26 cellular contexts compared by ENCODE assay signal in the genomic region with DNA sequence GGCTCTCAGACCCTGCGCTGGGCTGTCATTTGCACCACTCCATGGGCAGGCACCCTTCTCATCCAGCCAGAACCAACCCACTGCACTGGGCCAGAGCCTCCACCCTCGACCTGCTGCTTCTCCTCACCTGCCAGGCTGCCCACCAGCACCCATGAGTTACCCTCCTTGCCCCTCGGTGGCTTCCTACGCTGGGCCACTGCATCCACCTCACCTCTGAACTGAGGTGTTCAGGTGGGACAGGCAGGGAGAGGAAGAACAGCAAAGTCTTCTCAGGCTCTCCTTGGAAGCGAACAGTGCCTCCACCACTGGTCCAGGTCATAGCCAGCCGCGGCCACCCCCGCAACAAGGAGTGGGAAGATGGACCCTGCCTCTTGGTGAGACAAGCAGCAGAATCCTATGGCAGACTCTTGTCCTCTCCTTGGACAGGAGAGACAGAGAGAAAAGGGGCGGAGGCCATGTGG. TPM values are rescaled to one million over a fixed set of nuclear protein-coding genes. Genes with fewer than 3 reads are reported as not detected.
"Had no signal": no experiment of that assay in that cellular context is flagged by ENCODE, and none has a peak within 500 bp of the region (broad histone marks: within the 10 kb centered on the region; RNA-seq: fewer than 3 reads in every experiment).

No MANE protein-coding gene starts in this region.

- H3K4me3 Mint-ChIP-seq: activated naive CD4-positive, alpha-beta T cell treated with anti-CD3 and anti-CD28 coated beads, Interleukin-2, amount 10 ng/mL, durations not matched to agents 7 days and 5 days; activated naive CD8-positive, alpha-beta T cell treated with anti-CD3 and anti-CD28 coated beads, Interleukin-2, amount 50 U/mL, for 24 hours; mesothelial cell of epicardium; naive thymus-derived CD4-positive, alpha-beta T cell had no signal

- H3K27ac ChIP-seq: colonic mucosa, epithelial cell of prostate, esophagus squamous epithelium, testis, transverse colon had no signal

- FAIRE-seq: bronchial epithelial cell, endometrium, islet of Langerhans, urothelium cell line had no signal

- H3K9me3 ChIP-seq: colonic mucosa, testis had no signal

- H3K27ac Mint-ChIP-seq: activated naive CD4-positive, alpha-beta T cell treated with anti-CD3 and anti-CD28 coated beads, Interleukin-2, amount 10 ng/mL, durations not matched to agents 7 days and 5 days; activated naive CD8-positive, alpha-beta T cell treated with anti-CD3 and anti-CD28 coated beads, Interleukin-2, amount 50 U/mL, for 24 hours; mesothelial cell of epicardium had no signal

- H3K4me1 ChIP-seq: colonic mucosa, esophagus squamous epithelium, testis, transverse colon had no signal

- ATAC-seq: activated naive CD8-positive, alpha-beta T cell treated with anti-CD3 and anti-CD28 coated beads, Interleukin-2, amount 50 U/mL, for 24 hours; naive thymus-derived CD4-positive, alpha-beta T cell had no signal

- H3K36me3 ChIP-seq: colonic mucosa, esophagus squamous epithelium, transverse colon had no signal

- H3K4me3 ChIP-seq: colonic mucosa, esophagus squamous epithelium, testis, transverse colon had no signal

- H3K27me3 ChIP-seq: colonic mucosa, testis had no signal

- H3K27me3 Mint-ChIP-seq: activated naive CD4-positive, alpha-beta T cell treated with anti-CD3 and anti-CD28 coated beads, Interleukin-2, amount 10 ng/mL, durations not matched to agents 7 days and 5 days; activated naive CD8-positive, alpha-beta T cell treated with anti-CD3 and anti-CD28 coated beads, Interleukin-2, amount 50 U/mL, for 24 hours had no signal

- H3K4me1 Mint-ChIP-seq: activated naive CD4-positive, alpha-beta T cell treated with anti-CD3 and anti-CD28 coated beads, Interleukin-2, amount 10 ng/mL, durations not matched to agents 7 days and 5 days; activated naive CD8-positive, alpha-beta T cell treated with anti-CD3 and anti-CD28 coated beads, Interleukin-2, amount 50 U/mL, for 24 hours had no signal

- DNase-seq: activated CD4-positive, alpha-beta T cell treated with anti-CD3 and anti-CD28 coated beads for 4 hours; activated CD4-positive, alpha-beta T cell treated with anti-CD3 and anti-CD28 coated beads, Interleukin-2, amount 50 U/mL, for 48 hours; activated CD8-positive, alpha-beta memory T cell treated with anti-CD3 and anti-CD28 coated beads for 24 hours; activated gamma-delta T cell; activated naive CD8-positive, alpha-beta T cell treated with anti-CD3 and anti-CD28 coated beads, Interleukin-2, amount 50 U/mL, for 24 hours; amygdala; colonic mucosa; effector CD8-positive, alpha-beta T cell; esophagus squamous epithelium; foreskin melanocyte; naive thymus-derived CD4-positive, alpha-beta T cell; nucleus accumbens; stimulated activated CD4-positive, alpha-beta T cell treated with anti-CD3 and anti-CD28 coated beads, Interleukin-2, amount 100 ng/mL, for 48 hours; stimulated activated naive CD4-positive, alpha-beta T cell treated with Interleukin-2 at 50 U/mL for 16 hours; testis; transverse colon had no signal

RNA-seq across cellular contexts. Expression of gene HMX1, which starts 32.4 kb away (rescaled TPM):
- total RNA-seq: bronchial epithelial cell; colonic mucosa; dermis microvascular lymphatic vessel endothelial cell; glomerular endothelial cell; naive thymus-derived CD4-positive, alpha-beta T cell; T-helper 1 cell treated with Interleukin-12 subunit alpha and Interleukin-12 subunit beta and Interleukin-4 antibody, amounts not matched to agents 30 ng/mL and 1 ng/mL, for 36 hours; transverse colon had no signal
- polyA plus RNA-seq: naive thymus-derived CD4-positive, alpha-beta T cell had no signal
